ENCODE assay signal across 14 cellular contexts in the genomic region with DNA sequence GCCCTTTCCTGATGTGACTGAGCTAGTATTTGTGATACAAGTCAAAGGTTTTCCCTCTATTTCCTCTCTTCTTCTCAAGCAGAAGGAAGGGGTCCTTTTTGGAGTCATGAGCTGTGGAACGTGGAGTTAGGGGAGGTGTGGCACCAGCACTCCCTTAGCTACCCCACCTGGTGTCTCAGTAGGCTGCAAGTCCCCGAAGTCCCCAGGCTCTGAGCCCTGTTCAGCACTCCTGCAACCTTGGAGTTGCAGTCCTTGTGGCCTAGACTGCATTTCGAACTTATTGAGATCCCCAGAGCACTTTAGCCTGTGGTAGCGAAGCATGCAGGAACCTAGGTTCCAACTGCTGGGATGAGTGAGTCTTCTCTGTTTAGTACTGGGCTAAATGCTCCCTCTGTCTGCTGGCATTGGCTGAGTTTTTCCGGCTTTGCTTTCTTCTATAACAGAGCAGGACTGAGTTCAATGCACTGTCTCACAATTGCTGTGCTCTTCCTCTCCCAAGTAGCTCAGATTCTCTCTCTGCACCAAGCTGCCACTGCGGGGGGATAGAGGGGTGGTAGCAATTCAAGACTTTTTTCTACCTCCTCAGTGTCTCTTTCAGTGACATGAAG.
"Had no signal": no experiment of that assay in that cellular context is flagged by ENCODE, and none has a peak within 500 bp of the region (broad histone marks: within the 10 kb centered on the region; RNA-seq: fewer than 3 reads in every experiment).

No MANE protein-coding gene starts in this region.

- H3K4me1 ChIP-seq: gastroesophageal sphincter, parathyroid adenoma, thyroid gland, vagina had no signal

- H3K9ac ChIP-seq: parathyroid adenoma had no signal

- H3K36me3 ChIP-seq: gastroesophageal sphincter, thyroid gland, vagina had no signal

- DNase-seq: activated CD4-positive, alpha-beta T cell treated with anti-CD3 and anti-CD28 coated beads, Interleukin-2, amount 50 U/mL, for 4 hours; activated CD4-positive, CD25-positive, alpha-beta regulatory T cell treated with anti-CD3 and anti-CD28 coated beads, Interleukin-2, amount 50 U/mL, for 72 hours; activated effector memory CD4-positive, alpha-beta T cell treated with Interleukin-2 at 50 U/mL for 16 hours; activated T-cell treated with anti-CD3 and anti-CD28 coated beads, Interleukin-2, amount 50 U/mL, for 1 hour; central memory CD4-positive, alpha-beta T cell; cortex of kidney; effector CD8-positive, alpha-beta T cell; kidney glomerular epithelial cell; retina; thyroid gland had no signal

- H2AFZ ChIP-seq: parathyroid adenoma had no signal

- H3K4me3 Mint-ChIP-seq: activated naive CD4-positive, alpha-beta T cell treated with anti-CD3 and anti-CD28 coated beads, Interleukin-2, amount 50 U/mL, for 24 hours had no signal

- H3K79me2 ChIP-seq: parathyroid adenoma had no signal

- H3K4me1 Mint-ChIP-seq: activated naive CD4-positive, alpha-beta T cell treated with anti-CD3 and anti-CD28 coated beads, Interleukin-2, amount 50 U/mL, for 24 hours had no signal

- H3K4me3 ChIP-seq: gastroesophageal sphincter, thyroid gland, vagina had no signal

- H3K36me3 Mint-ChIP-seq: activated naive CD4-positive, alpha-beta T cell treated with anti-CD3 and anti-CD28 coated beads, Interleukin-2, amount 50 U/mL, for 24 hours had no signal

- H3K9me3 ChIP-seq: gastroesophageal sphincter, thyroid gland, vagina had no signal

- H3K27ac Mint-ChIP-seq: activated naive CD4-positive, alpha-beta T cell treated with anti-CD3 and anti-CD28 coated beads, Interleukin-2, amount 50 U/mL, for 24 hours had no signal

- H3K27me3 ChIP-seq: gastroesophageal sphincter, thyroid gland, vagina had no signal

- H3K27me3 Mint-ChIP-seq: activated naive CD4-positive, alpha-beta T cell treated with anti-CD3 and anti-CD28 coated beads, Interleukin-2, amount 50 U/mL, for 24 hours had no signal

- ATAC-seq: gastroesophageal sphincter had no signal

- H3K27ac ChIP-seq: gastroesophageal sphincter, parathyroid adenoma, thyroid gland, vagina had no signal
